2 cellular contexts compared by ENCODE assay signal in genomic region chr22:35801301-35801700, GRCh38.
TF ChIP-seq lines count a peak whose summit lies in the region.

No MANE protein-coding gene starts in this region.

TF ChIP-seq in HEK293, 187 proteins besides CTCF, POLR2A, EP300 and RAD21:
- TF ChIP-seq ZNF398 (tag by site-specific recombination; IDR thresholded peaks at IDR 0.05): peak; percentile 89
- peak; percentile 71; the same call in 1 of the 2 replicates for TF ChIP-seq KLF17 (tag by site-specific recombination; IDR thresholded peaks at IDR 0.05)
- 0 out of 2 replicates have a peak, but pooled peaks have one; percentile 8 for TF ChIP-seq ZXDB (tag by site-specific recombination; IDR thresholded peaks at IDR 0.05)
- TF ChIP-seq SCRT1 (tag by site-specific recombination; IDR thresholded peaks at IDR 0.05; ENCODE audit: borderline replicate concordance): peak; percentile 19; the same call in 1 of the 2 replicates
- peak; percentile 49 for TF ChIP-seq ZFHX2 (tag by site-specific recombination; conservative IDR thresholded peaks at IDR 0.05)
- 0 out of 2 replicates have a peak, but pooled peaks have one; percentile 9 for TF ChIP-seq EGR2 (tag by site-specific recombination; IDR thresholded peaks at IDR 0.05; ENCODE audit: low read depth)
- TF ChIP-seq PRDM1 (tag by site-specific recombination; IDR thresholded peaks at IDR 0.05): 0 out of 2 replicates have a peak, but pooled peaks have one; percentile 23
- 0 out of 2 replicates have a peak, but pooled peaks have one; percentile 15 for TF ChIP-seq KLF1 (tag by site-specific recombination; IDR thresholded peaks at IDR 0.05)
- peak; percentile 46; the same call in 1 of the 2 replicates for TF ChIP-seq PRDM10 (tag by site-specific recombination; IDR thresholded peaks at IDR 0.05)
- peak; percentile 46; the same call in 1 of the 2 replicates for TF ChIP-seq SP7 (tag by site-specific recombination; IDR thresholded peaks at IDR 0.05)

TF ChIP-seq in IMR-90, 13 proteins besides CTCF, POLR2A, EP300 and RAD21:
- peak; percentile 50 for TF ChIP-seq CEBPB (IDR thresholded peaks at IDR 0.05; ENCODE audit: low read depth, low read length)
